ENCODE assay signal across 27 cellular contexts in the genomic region with DNA sequence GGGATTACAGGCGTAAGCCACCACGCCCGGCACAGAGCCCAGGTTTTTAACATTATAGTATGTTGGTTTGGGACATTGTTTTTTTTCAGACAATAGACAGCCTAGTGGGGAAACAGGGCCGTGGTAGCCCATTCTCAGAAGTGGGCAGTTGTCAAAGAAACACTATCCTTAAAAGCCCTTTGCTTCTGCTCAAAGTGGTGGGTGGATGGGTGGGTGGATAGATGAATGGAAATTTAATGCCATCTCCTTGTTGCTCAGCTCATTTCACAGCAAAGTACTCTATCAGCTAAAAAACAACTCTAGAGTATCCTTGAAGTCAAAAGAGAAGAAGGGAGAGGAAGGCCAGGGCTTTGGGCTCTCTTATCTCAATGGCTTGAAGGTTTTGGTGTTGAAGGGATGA.
"Had no signal": no experiment of that assay in that cellular context is flagged by ENCODE, and none has a peak within 500 bp of the region (broad histone marks: within the 10 kb centered on the region; RNA-seq: fewer than 3 reads in every experiment).

No MANE protein-coding gene starts in this region.

- H3K4me3 ChIP-seq: stomach, suprapubic skin, testis, thoracic aorta, thyroid gland, tibial artery, tibial nerve, transverse colon, upper lobe of left lung, upper lobe of right lung, uterus, vagina had no signal

- FAIRE-seq: urothelium cell line had no signal

- H3K27ac ChIP-seq: stomach, suprapubic skin, testis, thoracic aorta, thyroid gland, tibial artery, tibial nerve, transverse colon, upper lobe of left lung, upper lobe of right lung, uterus, vagina had no signal

- H3K36me3 ChIP-seq: suprapubic skin, thoracic aorta, thyroid gland, tibial artery, tibial nerve, transverse colon, upper lobe of left lung, upper lobe of right lung, uterus, vagina had no signal

- H3K9me3 ChIP-seq: stomach, suprapubic skin, testis, thoracic aorta, thyroid gland, tibial nerve, transverse colon, upper lobe of left lung, upper lobe of right lung, uterus, vagina had no signal

- H3K4me1 ChIP-seq: testis, thyroid gland, tibial artery, tibial nerve, transverse colon, upper lobe of right lung had no signal

- DNase-seq: stimulated activated CD4-positive, alpha-beta T cell treated with anti-CD3 and anti-CD28 coated beads, Interleukin-2, amount 100 ng/mL, for 48 hours; stimulated activated CD4-positive, alpha-beta T cell treated with anti-CD3 and anti-CD28 coated beads, Interleukin-4, amount 100 ng/mL, for 1 hour; stimulated activated CD4-positive, alpha-beta T cell treated with anti-CD3 and anti-CD28 coated beads, Interleukin-4, amount 100 ng/mL, for 24 hours; stimulated activated CD4-positive, alpha-beta T cell treated with anti-CD3 and anti-CD28 coated beads, Interleukin-4, amount 100 ng/mL, for 4 hours; stimulated activated CD8-positive, alpha-beta memory T cell treated with anti-CD3 and anti-CD28 coated beads, Interleukin-4, amount 100 ng/mL, for 48 hours; stimulated activated naive B cell treated with anti-CD40 and anti-IgM and Interleukin-4, amounts not matched to agents 10 μg/mL and 1 μg/mL and 100 μg/mL, for 72 hours; stimulated activated naive CD4-positive, alpha-beta T cell; stimulated activated naive CD4-positive, alpha-beta T cell treated with Interleukin-2 at 50 U/mL for 16 hours; stimulated activated naive CD8-positive, alpha-beta T cell treated with anti-CD3 and anti-CD28 coated beads, Interleukin-15, amount 100 ng/mL, for 72 hours; stimulated activated naive CD8-positive, alpha-beta T cell treated with anti-CD3 and anti-CD28 coated beads, Interleukin-15, Interleukin-2, amounts not matched to agents 100 U/mL and 50 U/mL, for 24 hours; stomach; substantia nigra; testis; thyroid gland; tibial artery; transverse colon; trophoblast cell; upper lobe of left lung; upper lobe of right lung; uterus had no signal

- ATAC-seq: stimulated activated effector memory CD8-positive, alpha-beta T cell treated with anti-CD3 and anti-CD28 coated beads, Interleukin-12 subunit alpha, Interleukin-12 subunit beta, amount 100 ng/mL, for 72 hours; stimulated activated memory B cell treated with anti-CD40 and anti-IgM and Interleukin-4, amounts not matched to agents 10 μg/mL and 1 μg/mL and 100 μg/mL, for 72 hours; stimulated activated naive B cell treated with anti-CD40 and anti-IgM and Interleukin-4, amounts not matched to agents 10 μg/mL and 1 μg/mL and 100 μg/mL, for 72 hours; stimulated activated naive CD8-positive, alpha-beta T cell treated with anti-CD3 and anti-CD28 coated beads, Interleukin-15, amount 100 ng/mL, for 72 hours; stimulated activated naive CD8-positive, alpha-beta T cell treated with anti-CD3 and anti-CD28 coated beads, Interleukin-15, Interleukin-2, amounts not matched to agents 100 U/mL and 50 U/mL, for 24 hours; upper lobe of right lung had no signal

- H3K27me3 ChIP-seq: testis, thyroid gland, tibial nerve, upper lobe of left lung, uterus, vagina had no signal
